Comparison of ENCODE assay signal across 8 cellular contexts in genomic region chr2:30145826-30146336, GRCh38. TPM values are rescaled to one million over a fixed set of nuclear protein-coding genes. Genes with fewer than 3 reads are reported as not detected.
A peak's percentile ranks its signal among the peaks of the same experiment; 100 is the strongest.
DNase-seq lines count a peak whose midpoint lies in the region; ATAC-seq and TF ChIP-seq lines count a peak whose summit lies in the region.

No MANE protein-coding gene starts in this region.

- H3K4me1 ChIP-seq in adrenal gland (replicated peaks in 1 of 2) (peaks cover 14 to 32% of the 10 kb centered on the region in 2 donors), left lung (peaks cover 28 to 35% of the 10 kb centered on the region in 2 donors), thoracic aorta (ENCODE audit: control insufficient read depth in 1 of 2, low read depth in 2 of 2) (peaks cover 28 to 32% of the 10 kb centered on the region in 2 donors)

- TF ChIP-seq CTCF in adrenal gland (IDR thresholded peaks at IDR 0.05) (no peak), left lung (IDR thresholded peaks at IDR 0.05) (no peak), thoracic aorta (IDR thresholded peaks at IDR 0.05) (no peak)

- no peak for TF ChIP-seq POLR2A in adrenal gland (IDR thresholded peaks at IDR 0.05)

- H3K4me3 ChIP-seq in adrenal gland, result peak overlapping the region in 3 of 4 donors; percentile 0 to 77 (median 66)
- peak overlapping the region; percentile 21 to 90 for H3K4me3 ChIP-seq in left lung
- H3K4me3 ChIP-seq in thoracic aorta, result peak overlapping the region; percentile 76

- H3K4me1 Mint-ChIP-seq in activated CD4-positive, alpha-beta T cell treated with anti-CD3 and anti-CD28 coated beads, Interleukin-2, amount 10 ng/mL, durations not matched to agents 24 days and 14 days, result peaks cover 32% of the 10 kb centered on the region

- no peaks in the 10 kb centered on the region for H3K9me3 Mint-ChIP-seq in activated CD4-positive, alpha-beta T cell treated with anti-CD3 and anti-CD28 coated beads, Interleukin-2, amount 10 ng/mL, durations not matched to agents 24 days and 14 days

- no peak for ATAC-seq in left lung
- ATAC-seq in thoracic aorta (ENCODE audit: insufficient number of reproducible peaks, low FRiP score, low read depth), result no peak
- ATAC-seq in HG03039 (IDR thresholded peaks at IDR 0.05; ENCODE audit: unreplicated experiment), result no peak
- ATAC-seq in HG02678 (IDR thresholded peaks at IDR 0.05; ENCODE audit: unreplicated experiment), result no peak

- DNase-seq in activated CD4-positive, alpha-beta T cell treated with anti-CD3 and anti-CD28 coated beads, Interleukin-2, amount 10 ng/mL, durations not matched to agents 24 days and 14 days, result no peak
- DNase-seq in activated CD4-positive, alpha-beta T cell treated with anti-CD3 and anti-CD28 coated beads for 4 hours, result no peak
- DNase-seq in adrenal gland (no peak), left lung (no peak), thoracic aorta (ENCODE audit: low spot score) (no peak), UCSD-AML1 (lab: John Stamatoyannopoulos, UW; ENCODE audit: unreplicated experiment) (no peak)

- H3K27me3 Mint-ChIP-seq in activated CD4-positive, alpha-beta T cell treated with anti-CD3 and anti-CD28 coated beads, Interleukin-2, amount 10 ng/mL, durations not matched to agents 24 days and 14 days, result no peaks in the 10 kb centered on the region

- H3K27me3 ChIP-seq in adrenal gland, result no peaks in the 10 kb centered on the region
- H3K27me3 ChIP-seq in left lung, result no peaks in the 10 kb centered on the region
- H3K27me3 ChIP-seq in thoracic aorta (replicated peaks; ENCODE audit: insufficient read depth), result no peaks in the 10 kb centered on the region

- H3K36me3 ChIP-seq in adrenal gland (replicated peaks in 1 of 2) (no peaks in the 10 kb centered on the region), left lung (no peaks in the 10 kb centered on the region), thoracic aorta (no peaks in the 10 kb centered on the region)

- 32 to 36% (median 35%) methylated on average over 8 of the region's 8 CpGs for WGBS in adrenal gland, 4 donors

- intact Hi-C loops in activated CD4-positive, alpha-beta T cell treated with anti-CD3 and anti-CD28 coated beads, Interleukin-2, amount 10 ng/mL, durations not matched to agents 24 days and 14 days (cut with micrococcal nuclease), result loop anchor here (1.0 to 5.0 kb wide), 8 partner anchors 19 to 1916 kb away; partner anchors contain the start of genes LBH, SPAST and TRMT61B
- intact Hi-C loops in adrenal gland (cut with DNase I), result no loop called here
- intact Hi-C loops in left lung (cut with DNase I), result no loop called here

- H3K27ac ChIP-seq in adrenal gland, result peak overlapping the region in 4 of 5 donors; percentile 74 to 100 (median 91)
- peak overlapping the region; percentile 71 to 99 for H3K27ac ChIP-seq in left lung
- H3K27ac ChIP-seq in thoracic aorta, result peak overlapping the region; percentile 62 to 81

- H3K4me3 Mint-ChIP-seq in activated CD4-positive, alpha-beta T cell treated with anti-CD3 and anti-CD28 coated beads, Interleukin-2, amount 10 ng/mL, durations not matched to agents 24 days and 14 days, result peak overlapping the region; percentile 87

- H3K27ac Mint-ChIP-seq in activated CD4-positive, alpha-beta T cell treated with anti-CD3 and anti-CD28 coated beads, Interleukin-2, amount 10 ng/mL, durations not matched to agents 24 days and 14 days, result peak overlapping the region; percentile 97

- H3K9me3 ChIP-seq in adrenal gland (replicated peaks in 1 of 3) (no peaks in the 10 kb centered on the region), left lung (no peaks in the 10 kb centered on the region), thoracic aorta (no peaks in the 10 kb centered on the region)

- H3K36me3 Mint-ChIP-seq in activated CD4-positive, alpha-beta T cell treated with anti-CD3 and anti-CD28 coated beads, Interleukin-2, amount 10 ng/mL, durations not matched to agents 24 days and 14 days (ENCODE audit: low read depth), result peaks cover 8% of the 10 kb centered on the region

RNA-seq across cellular contexts. Expression of gene YPEL5, which starts 0.9 kb away (rescaled TPM):
- total RNA-seq in activated CD4-positive, alpha-beta T cell treated with anti-CD3 and anti-CD28 coated beads, Interleukin-2, amount 10 ng/mL, durations not matched to agents 24 days and 14 days, result 16.8 and 19.6 TPM in 2 replicates
- total RNA-seq in adrenal gland, result 100 to 1,000 TPM in 4 of 8 donors, 10 to 100 TPM in 4; 79.0 to 135 (median 95.4) TPM
- 10 to 100 TPM; 58.5 to 85.0 (median 64.4) TPM for polyA plus RNA-seq in adrenal gland
- 100 to 1,000 TPM in 1 of 2 donors, 10 to 100 TPM in 1; 58.5 to 118 TPM for total RNA-seq in left lung
- total RNA-seq in thoracic aorta, result 100 to 1,000 TPM in 1 of 2 donors, 10 to 100 TPM in 1; 83.9 to 103 TPM
